In the genomic region with DNA sequence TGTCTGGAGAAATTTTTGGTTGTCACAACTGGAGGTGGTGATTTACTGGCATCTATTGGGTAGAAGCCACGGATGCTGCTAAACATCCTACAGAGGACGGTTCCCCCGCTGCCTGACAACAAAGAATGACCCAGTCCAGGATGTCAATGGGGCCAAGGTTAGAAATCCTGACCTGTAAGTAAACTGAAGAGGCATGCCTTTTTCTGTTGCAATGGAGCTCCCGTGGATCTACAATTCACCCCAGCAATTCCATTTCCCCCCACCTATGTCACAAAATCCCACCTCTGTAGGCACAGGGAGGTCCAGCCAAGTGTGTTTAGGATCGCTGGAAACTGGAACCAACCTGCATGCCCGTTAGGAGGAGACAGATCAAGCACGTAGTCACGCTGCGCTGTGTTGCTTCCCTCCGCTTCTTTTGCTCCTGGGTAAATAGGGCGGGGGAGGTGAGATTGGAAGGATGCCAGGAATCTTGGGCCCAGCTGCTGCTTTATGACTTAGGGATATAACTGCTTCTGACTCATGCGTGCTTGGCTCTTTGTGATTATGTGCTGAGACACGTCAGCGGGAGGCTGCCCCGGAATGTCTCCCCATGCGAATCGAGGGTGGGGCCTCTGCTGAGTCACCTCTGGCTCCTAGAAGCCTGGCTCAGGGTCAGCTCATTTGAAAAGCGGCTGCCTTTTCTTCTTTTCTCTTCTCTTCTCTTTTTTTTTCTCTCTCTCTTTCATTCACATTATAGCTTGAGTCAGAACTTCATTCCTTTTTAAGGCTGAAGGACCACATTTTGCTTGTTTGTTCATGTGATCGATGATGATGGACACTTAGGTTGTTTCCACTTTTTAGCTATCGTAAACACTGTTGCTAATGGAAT, we compare ENCODE assay signal across 8 cellular contexts. TPM values are rescaled to one million over a fixed set of nuclear protein-coding genes. Genes with fewer than 3 reads are reported as not detected.
DNase-seq lines count a peak whose midpoint lies in the region; ATAC-seq and TF ChIP-seq lines count a peak whose summit lies in the region.

No MANE protein-coding gene starts in this region.

- no peaks in the 10 kb centered on the region for H3K36me3 ChIP-seq in Karpas-422 (ENCODE audit: insufficient read depth, low read length)

- H2AFZ ChIP-seq in Karpas-422 (ENCODE audit: low read length) = peak overlapping the region; percentile 91; the same call in 1 of the 2 replicates

- H3K27me3 Mint-ChIP-seq in natural killer cell (ENCODE audit: low read depth in 2 of 2) = peaks cover 4 to 14% of the 10 kb centered on the region in 2 donors
- peaks cover 9 to 10% of the 10 kb centered on the region in 2 donors for H3K27me3 Mint-ChIP-seq in stimulated activated naive B cell treated with anti-CD40 and anti-IgM and Interleukin-4, amounts not matched to agents 10 μg/mL and 1 μg/mL and 100 μg/mL, for 72 hours

- no peaks in the 10 kb centered on the region for H4K20me1 ChIP-seq in Karpas-422 (ENCODE audit: insufficient read depth, low read depth, low read length)

- H3K27ac Mint-ChIP-seq in natural killer cell = peak overlapping the region in 1 of 2 donors; percentile 77
- H3K27ac Mint-ChIP-seq in stimulated activated naive B cell treated with anti-CD40 and anti-IgM and Interleukin-4, amounts not matched to agents 10 μg/mL and 1 μg/mL and 100 μg/mL, for 72 hours = peak overlapping the region; percentile 63

- H3K9me3 Mint-ChIP-seq in natural killer cell = no peaks in the 10 kb centered on the region
- H3K9me3 Mint-ChIP-seq in stimulated activated naive B cell treated with anti-CD40 and anti-IgM and Interleukin-4, amounts not matched to agents 10 μg/mL and 1 μg/mL and 100 μg/mL, for 72 hours = peaks cover 0 to 2% of the 10 kb centered on the region in 2 donors

- no peaks in the 10 kb centered on the region for H3K9me2 ChIP-seq in Karpas-422 (replicated peaks; ENCODE audit: insufficient read depth, low read length)

- peak; percentile 99 for DNase-seq in DMS 273 (lab: John Stamatoyannopoulos, UW; ENCODE audit: unreplicated experiment)
- DNase-seq in Karpas-422 = peak; percentile 77
- DNase-seq in RKO (ENCODE audit: low spot score) = peak; percentile 100
- DNase-seq in activated T-helper 1 cell treated with anti-CD3 and anti-CD28 coated beads, Interleukin-2, amount 50 U/mL, for 16 hours (ENCODE audit: low read depth in 1 of 2, low spot score in 1 of 2) = peak; percentile 50 to 66
- peak; percentile 100 for DNase-seq in fibroblast of peridontal ligament (ENCODE audit: extremely low read depth)
- DNase-seq in natural killer cell = peak; percentile 70
- DNase-seq in stimulated activated naive B cell treated with anti-CD40 and anti-IgM and Interleukin-4, amounts not matched to agents 10 μg/mL and 1 μg/mL and 100 μg/mL, for 72 hours = peak; percentile 78

- no peaks in the 10 kb centered on the region for H3K79me2 ChIP-seq in Karpas-422 (ENCODE audit: low read length)

- peak overlapping the region; percentile 25 for H3K4me3 Mint-ChIP-seq in natural killer cell
- peak overlapping the region; percentile 84 for H3K4me3 Mint-ChIP-seq in stimulated activated naive B cell treated with anti-CD40 and anti-IgM and Interleukin-4, amounts not matched to agents 10 μg/mL and 1 μg/mL and 100 μg/mL, for 72 hours

- H3K4me1 ChIP-seq in Karpas-422 (ENCODE audit: low read length) = peaks cover 8% of the 10 kb centered on the region

- peak overlapping the region; percentile 43; the same call in 1 of the 2 replicates for H3K4me3 ChIP-seq in Karpas-422 (ENCODE audit: low read length)

- H3K9me3 ChIP-seq in Karpas-422 (ENCODE audit: low read length) = no peaks in the 10 kb centered on the region

- peak overlapping the region; percentile 47 for H3K4me2 ChIP-seq in Karpas-422 (ENCODE audit: low read depth, low read length, poor library complexity, severe bottlenecking)

- no peak for TF ChIP-seq CTCF in natural killer cell (IDR thresholded peaks at IDR 0.05)

- no peak overlapping the region for H3K27ac ChIP-seq in Karpas-422 (ENCODE audit: low read length)

- ATAC-seq in GM21619 (IDR thresholded peaks at IDR 0.05; ENCODE audit: unreplicated experiment) (peak; percentile 93), natural killer cell (peak; percentile 82 to 94 (median 86))
- ATAC-seq in stimulated activated naive B cell treated with anti-CD40 and anti-IgM and Interleukin-4, amounts not matched to agents 10 μg/mL and 1 μg/mL and 100 μg/mL, for 72 hours (replicated peaks) = peak; percentile 99

- intact Hi-C loops in natural killer cell (cut with micrococcal nuclease) = no loop called here

- peaks cover 9 to 17% of the 10 kb centered on the region in 2 donors for H3K4me1 Mint-ChIP-seq in natural killer cell
- peaks cover 7 to 17% of the 10 kb centered on the region in 2 donors for H3K4me1 Mint-ChIP-seq in stimulated activated naive B cell treated with anti-CD40 and anti-IgM and Interleukin-4, amounts not matched to agents 10 μg/mL and 1 μg/mL and 100 μg/mL, for 72 hours

- peak overlapping the region; percentile 53 for H3K9ac ChIP-seq in Karpas-422 (ENCODE audit: low read length)

- H3K27me3 ChIP-seq in Karpas-422 (ENCODE audit: low read length) = no peaks in the 10 kb centered on the region

- H3K36me3 Mint-ChIP-seq in natural killer cell = no peaks in the 10 kb centered on the region
- no peaks in the 10 kb centered on the region for H3K36me3 Mint-ChIP-seq in stimulated activated naive B cell treated with anti-CD40 and anti-IgM and Interleukin-4, amounts not matched to agents 10 μg/mL and 1 μg/mL and 100 μg/mL, for 72 hours

RNA-seq across cellular contexts. Expression of a gene that starts 12.4 kb away (rescaled TPM):
- total RNA-seq in Karpas-422 (2014; rRNA removed; shearing (Covaris generic); ENCODE audit: low replicate concordance) = 14.5 and 29.7 TPM in 2 replicates
- 10 to 100 TPM; 27.4 to 32.8 (median 31.5) TPM for total RNA-seq in natural killer cell

RNA-seq across cellular contexts. Expression of a gene that starts 24.7 kb away (rescaled TPM):
- total RNA-seq in Karpas-422 (2014; rRNA removed; shearing (Covaris generic); ENCODE audit: low replicate concordance) = 24.4 and 49.1 TPM in 2 replicates
- 10 to 100 TPM; 32.1 to 79.8 (median 68.2) TPM for total RNA-seq in natural killer cell

RNA-seq across cellular contexts. Expression of a gene that starts 53.0 kb away (rescaled TPM):
- 76.7 and 95.6 TPM in 2 replicates for total RNA-seq in Karpas-422 (2014; rRNA removed; shearing (Covaris generic); ENCODE audit: low replicate concordance)
- 100 to 1,000 TPM; 194 to 238 (median 236) TPM for total RNA-seq in natural killer cell
